ENCODE assay signal across 8 cellular contexts in genomic region chr10:132018446-132018845, GRCh38. TPM values are rescaled to one million over a fixed set of nuclear protein-coding genes. Genes with fewer than 3 reads are reported as not detected.
"Had no signal": no experiment of that assay in that cellular context is flagged by ENCODE, and none has a peak within 500 bp of the region (broad histone marks: within the 10 kb centered on the region; RNA-seq: fewer than 3 reads in every experiment).

No MANE protein-coding gene starts in this region.

- DNase-seq: IMR-90, KBM-7, KG1 had no signal

- ATAC-seq: HepG2, K562 had no signal

- H3K4me3 ChIP-seq: K562 had no signal

- H3K27ac ChIP-seq: HL-60 had no signal

RNA-seq across cellular contexts. Expression of gene BNIP3, which starts 36.7 kb away (rescaled TPM):
- total RNA-seq: HT-29 had no signal

RNA-seq across cellular contexts. Expression of gene JAKMIP3, which starts 47.3 kb away (rescaled TPM):
- total RNA-seq: HT-29 had no signal
- polyA plus RNA-seq: IgD-negative memory B cell, K562 had no signal
